ENCODE assay signal across 1 cellular context in the genomic region with DNA sequence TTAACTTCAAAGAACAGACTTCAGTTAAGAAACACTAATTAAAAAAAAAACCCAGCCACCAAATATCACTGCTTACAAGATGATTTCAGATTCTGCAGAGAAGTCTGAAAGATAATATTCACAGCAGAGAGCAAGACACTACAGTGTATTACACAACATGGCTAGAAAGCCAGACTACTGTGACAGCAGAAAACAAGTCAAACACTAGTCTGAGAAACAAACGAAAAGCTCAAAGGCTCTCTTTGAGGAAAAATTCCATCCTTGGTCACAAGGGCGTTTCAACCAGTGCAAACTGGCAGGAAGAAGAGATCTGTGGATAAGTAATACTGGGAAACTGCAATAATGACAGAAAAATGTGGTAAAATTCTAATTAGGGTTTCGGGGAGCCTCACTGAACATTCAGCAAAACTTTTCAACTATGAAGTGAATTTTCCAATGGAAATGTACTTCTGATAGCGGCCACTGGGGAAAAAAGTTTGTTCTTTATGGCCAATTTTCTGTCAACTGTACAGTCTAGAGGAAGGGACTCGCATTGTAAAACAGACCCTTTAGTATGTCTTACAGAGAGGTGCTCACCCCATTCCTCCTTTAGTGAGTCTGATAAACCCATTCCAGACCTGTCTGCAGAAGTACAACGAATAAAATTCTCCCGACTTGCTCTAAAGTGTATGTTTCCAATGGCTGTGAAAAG.
A peak's percentile ranks its signal among the peaks of the same experiment; 100 is the strongest.
TF ChIP-seq lines count a peak whose summit lies in the region.

No MANE protein-coding gene starts in this region.

TF ChIP-seq in HepG2, 621 proteins besides CTCF, POLR2A, EP300 and RAD21 (continues in another document):
- TF ChIP-seq, protein P1, sequence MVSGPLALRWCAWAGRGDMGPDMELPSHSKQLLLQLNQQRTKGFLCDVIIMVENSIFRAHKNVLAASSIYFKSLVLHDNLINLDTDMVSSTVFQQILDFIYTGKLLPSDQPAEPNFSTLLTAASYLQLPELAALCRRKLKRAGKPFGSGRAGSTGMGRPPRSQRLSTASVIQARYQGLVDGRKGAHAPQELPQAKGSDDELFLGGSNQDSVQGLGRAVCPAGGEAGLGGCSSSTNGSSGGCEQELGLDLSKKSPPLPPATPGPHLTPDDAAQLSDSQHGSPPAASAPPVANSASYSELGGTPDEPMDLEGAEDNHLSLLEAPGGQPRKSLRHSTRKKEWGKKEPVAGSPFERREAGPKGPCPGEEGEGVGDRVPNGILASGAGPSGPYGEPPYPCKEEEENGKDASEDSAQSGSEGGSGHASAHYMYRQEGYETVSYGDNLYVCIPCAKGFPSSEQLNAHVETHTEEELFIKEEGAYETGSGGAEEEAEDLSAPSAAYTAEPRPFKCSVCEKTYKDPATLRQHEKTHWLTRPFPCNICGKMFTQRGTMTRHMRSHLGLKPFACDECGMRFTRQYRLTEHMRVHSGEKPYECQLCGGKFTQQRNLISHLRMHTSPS (CRISPR knock-in tag; IDR thresholded peaks at IDR 0.05; ENCODE audit: low read depth), result no peak
- TF ChIP-seq NFIC (IDR thresholded peaks at IDR 0.05; ENCODE audit: low read length) (no peak), STAT5B (CRISPR knock-in tag; IDR thresholded peaks at IDR 0.05) (no peak), CREB1 (IDR thresholded peaks at IDR 0.05) (no peak), CREB1 (CRISPR knock-in tag; IDR thresholded peaks at IDR 0.05) (no peak), ELF4 (CRISPR knock-in tag; IDR thresholded peaks at IDR 0.05; ENCODE audit: borderline replicate concordance) (no peak), KDM4B (CRISPR knock-in tag; IDR thresholded peaks at IDR 0.05) (no peak), POLR2AphosphoS5 (IDR thresholded peaks at IDR 0.05; ENCODE audit: low read depth, low read length) (no peak), ZBTB7B (CRISPR knock-in tag; IDR thresholded peaks at IDR 0.05) (no peak), SOX5 (CRISPR knock-in tag; IDR thresholded peaks at IDR 0.05; ENCODE audit: borderline replicate concordance) (no peak), IKZF4 (CRISPR knock-in tag; IDR thresholded peaks at IDR 0.05; ENCODE audit: borderline replicate concordance, low read depth, not compliant biosample characterization) (no peak), BCL6 (CRISPR knock-in tag; IDR thresholded peaks at IDR 0.05) (peak; percentile 91), ZNF230 (CRISPR knock-in tag; IDR thresholded peaks at IDR 0.05) (no peak), ZNF766 (CRISPR knock-in tag; IDR thresholded peaks at IDR 0.05; ENCODE audit: borderline replicate concordance) (no peak), ZNF160 (CRISPR knock-in tag; IDR thresholded peaks at IDR 0.05) (no peak), HNF4A (CRISPR knock-in tag; IDR thresholded peaks at IDR 0.05) (peak; percentile 21; the same call in 1 of the 2 replicates), NR3C1 (CRISPR knock-in tag; IDR thresholded peaks at IDR 0.05) (no peak), FOXM1 (CRISPR knock-in tag; IDR thresholded peaks at IDR 0.05) (no peak), EHMT2 (IDR thresholded peaks at IDR 0.05; ENCODE audit: borderline replicate concordance, low read depth, low read length) (no peak), RXRB (CRISPR knock-in tag; IDR thresholded peaks at IDR 0.05; ENCODE audit: borderline replicate concordance) (no peak), ZNF775 (CRISPR knock-in tag; IDR thresholded peaks at IDR 0.05; ENCODE audit: borderline replicate concordance) (no peak), ZNF331 (CRISPR knock-in tag; IDR thresholded peaks at IDR 0.05) (peak; percentile 59; the same call in 1 of the 2 replicates), YEATS2 (CRISPR knock-in tag; IDR thresholded peaks at IDR 0.05; ENCODE audit: borderline replicate concordance) (no peak), ZNF3 (CRISPR knock-in tag; IDR thresholded peaks at IDR 0.05) (no peak), ZNF235 (CRISPR knock-in tag; IDR thresholded peaks at IDR 0.05; ENCODE audit: borderline replicate concordance) (no peak), NCOA2 (CRISPR knock-in tag; IDR thresholded peaks at IDR 0.05) (no peak), ZNF7 (CRISPR knock-in tag; IDR thresholded peaks at IDR 0.05) (peak; percentile 85), AHR (CRISPR knock-in tag; IDR thresholded peaks at IDR 0.05) (no peak), GATA4 (IDR thresholded peaks at IDR 0.05; ENCODE audit: borderline replicate concordance, low read depth) (no peak), RARA (CRISPR knock-in tag; IDR thresholded peaks at IDR 0.05) (0 out of 2 replicates have a peak, but pooled peaks have one; percentile 36), ZNF468 (CRISPR knock-in tag; IDR thresholded peaks at IDR 0.05) (no peak), ZNF746 (CRISPR knock-in tag; IDR thresholded peaks at IDR 0.05) (no peak), CHD2 (IDR thresholded peaks at IDR 0.05; ENCODE audit: low read depth, low read length) (no peak), RFX5 (IDR thresholded peaks at IDR 0.05; ENCODE audit: low read depth, low read length) (no peak), ZNF629 (CRISPR knock-in tag; conservative IDR thresholded peaks at IDR 0.05) (no peak), KDM3A (CRISPR knock-in tag; IDR thresholded peaks at IDR 0.05; ENCODE audit: low read depth) (no peak)
- TF ChIP-seq, protein P2, sequence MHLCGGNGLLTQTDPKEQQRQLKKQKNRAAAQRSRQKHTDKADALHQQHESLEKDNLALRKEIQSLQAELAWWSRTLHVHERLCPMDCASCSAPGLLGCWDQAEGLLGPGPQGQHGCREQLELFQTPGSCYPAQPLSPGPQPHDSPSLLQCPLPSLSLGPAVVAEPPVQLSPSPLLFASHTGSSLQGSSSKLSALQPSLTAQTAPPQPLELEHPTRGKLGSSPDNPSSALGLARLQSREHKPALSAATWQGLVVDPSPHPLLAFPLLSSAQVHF (CRISPR knock-in tag; IDR thresholded peaks at IDR 0.05), result no peak
- TF ChIP-seq, protein P3, sequence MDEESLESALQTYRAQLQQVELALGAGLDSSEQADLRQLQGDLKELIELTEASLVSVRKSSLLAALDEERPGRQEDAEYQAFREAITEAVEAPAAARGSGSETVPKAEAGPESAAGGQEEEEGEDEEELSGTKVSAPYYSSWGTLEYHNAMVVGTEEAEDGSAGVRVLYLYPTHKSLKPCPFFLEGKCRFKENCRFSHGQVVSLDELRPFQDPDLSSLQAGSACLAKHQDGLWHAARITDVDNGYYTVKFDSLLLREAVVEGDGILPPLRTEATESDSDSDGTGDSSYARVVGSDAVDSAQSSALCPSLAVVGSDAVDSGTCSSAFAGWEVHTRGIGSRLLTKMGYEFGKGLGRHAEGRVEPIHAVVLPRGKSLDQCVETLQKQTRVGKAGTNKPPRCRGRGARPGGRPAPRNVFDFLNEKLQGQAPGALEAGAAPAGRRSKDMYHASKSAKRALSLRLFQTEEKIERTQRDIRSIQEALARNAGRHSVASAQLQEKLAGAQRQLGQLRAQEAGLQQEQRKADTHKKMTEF (CRISPR knock-in tag; IDR thresholded peaks at IDR 0.05), result no peak
- TF ChIP-seq, protein P4, sequence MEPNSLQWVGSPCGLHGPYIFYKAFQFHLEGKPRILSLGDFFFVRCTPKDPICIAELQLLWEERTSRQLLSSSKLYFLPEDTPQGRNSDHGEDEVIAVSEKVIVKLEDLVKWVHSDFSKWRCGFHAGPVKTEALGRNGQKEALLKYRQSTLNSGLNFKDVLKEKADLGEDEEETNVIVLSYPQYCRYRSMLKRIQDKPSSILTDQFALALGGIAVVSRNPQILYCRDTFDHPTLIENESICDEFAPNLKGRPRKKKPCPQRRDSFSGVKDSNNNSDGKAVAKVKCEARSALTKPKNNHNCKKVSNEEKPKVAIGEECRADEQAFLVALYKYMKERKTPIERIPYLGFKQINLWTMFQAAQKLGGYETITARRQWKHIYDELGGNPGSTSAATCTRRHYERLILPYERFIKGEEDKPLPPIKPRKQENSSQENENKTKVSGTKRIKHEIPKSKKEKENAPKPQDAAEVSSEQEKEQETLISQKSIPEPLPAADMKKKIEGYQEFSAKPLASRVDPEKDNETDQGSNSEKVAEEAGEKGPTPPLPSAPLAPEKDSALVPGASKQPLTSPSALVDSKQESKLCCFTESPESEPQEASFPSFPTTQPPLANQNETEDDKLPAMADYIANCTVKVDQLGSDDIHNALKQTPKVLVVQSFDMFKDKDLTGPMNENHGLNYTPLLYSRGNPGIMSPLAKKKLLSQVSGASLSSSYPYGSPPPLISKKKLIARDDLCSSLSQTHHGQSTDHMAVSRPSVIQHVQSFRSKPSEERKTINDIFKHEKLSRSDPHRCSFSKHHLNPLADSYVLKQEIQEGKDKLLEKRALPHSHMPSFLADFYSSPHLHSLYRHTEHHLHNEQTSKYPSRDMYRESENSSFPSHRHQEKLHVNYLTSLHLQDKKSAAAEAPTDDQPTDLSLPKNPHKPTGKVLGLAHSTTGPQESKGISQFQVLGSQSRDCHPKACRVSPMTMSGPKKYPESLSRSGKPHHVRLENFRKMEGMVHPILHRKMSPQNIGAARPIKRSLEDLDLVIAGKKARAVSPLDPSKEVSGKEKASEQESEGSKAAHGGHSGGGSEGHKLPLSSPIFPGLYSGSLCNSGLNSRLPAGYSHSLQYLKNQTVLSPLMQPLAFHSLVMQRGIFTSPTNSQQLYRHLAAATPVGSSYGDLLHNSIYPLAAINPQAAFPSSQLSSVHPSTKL (CRISPR knock-in tag; IDR thresholded peaks at IDR 0.05), result 0 out of 2 replicates have a peak, but pooled peaks have one; percentile 18
- TF ChIP-seq, protein P5, sequence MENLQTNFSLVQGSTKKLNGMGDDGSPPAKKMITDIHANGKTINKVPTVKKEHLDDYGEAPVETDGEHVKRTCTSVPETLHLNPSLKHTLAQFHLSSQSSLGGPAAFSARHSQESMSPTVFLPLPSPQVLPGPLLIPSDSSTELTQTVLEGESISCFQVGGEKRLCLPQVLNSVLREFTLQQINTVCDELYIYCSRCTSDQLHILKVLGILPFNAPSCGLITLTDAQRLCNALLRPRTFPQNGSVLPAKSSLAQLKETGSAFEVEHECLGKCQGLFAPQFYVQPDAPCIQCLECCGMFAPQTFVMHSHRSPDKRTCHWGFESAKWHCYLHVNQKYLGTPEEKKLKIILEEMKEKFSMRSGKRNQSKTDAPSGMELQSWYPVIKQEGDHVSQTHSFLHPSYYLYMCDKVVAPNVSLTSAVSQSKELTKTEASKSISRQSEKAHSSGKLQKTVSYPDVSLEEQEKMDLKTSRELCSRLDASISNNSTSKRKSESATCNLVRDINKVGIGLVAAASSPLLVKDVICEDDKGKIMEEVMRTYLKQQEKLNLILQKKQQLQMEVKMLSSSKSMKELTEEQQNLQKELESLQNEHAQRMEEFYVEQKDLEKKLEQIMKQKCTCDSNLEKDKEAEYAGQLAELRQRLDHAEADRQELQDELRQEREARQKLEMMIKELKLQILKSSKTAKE (CRISPR knock-in tag; IDR thresholded peaks at IDR 0.05; ENCODE audit: borderline replicate concordance), result peak; percentile 41; the same call in 1 of the 2 replicates
- TF ChIP-seq, protein P6, sequence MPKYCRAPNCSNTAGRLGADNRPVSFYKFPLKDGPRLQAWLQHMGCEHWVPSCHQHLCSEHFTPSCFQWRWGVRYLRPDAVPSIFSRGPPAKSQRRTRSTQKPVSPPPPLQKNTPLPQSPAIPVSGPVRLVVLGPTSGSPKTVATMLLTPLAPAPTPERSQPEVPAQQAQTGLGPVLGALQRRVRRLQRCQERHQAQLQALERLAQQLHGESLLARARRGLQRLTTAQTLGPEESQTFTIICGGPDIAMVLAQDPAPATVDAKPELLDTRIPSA (CRISPR knock-in tag; IDR thresholded peaks at IDR 0.05; ENCODE audit: borderline replicate concordance), result no peak
- TF ChIP-seq, protein P7, sequence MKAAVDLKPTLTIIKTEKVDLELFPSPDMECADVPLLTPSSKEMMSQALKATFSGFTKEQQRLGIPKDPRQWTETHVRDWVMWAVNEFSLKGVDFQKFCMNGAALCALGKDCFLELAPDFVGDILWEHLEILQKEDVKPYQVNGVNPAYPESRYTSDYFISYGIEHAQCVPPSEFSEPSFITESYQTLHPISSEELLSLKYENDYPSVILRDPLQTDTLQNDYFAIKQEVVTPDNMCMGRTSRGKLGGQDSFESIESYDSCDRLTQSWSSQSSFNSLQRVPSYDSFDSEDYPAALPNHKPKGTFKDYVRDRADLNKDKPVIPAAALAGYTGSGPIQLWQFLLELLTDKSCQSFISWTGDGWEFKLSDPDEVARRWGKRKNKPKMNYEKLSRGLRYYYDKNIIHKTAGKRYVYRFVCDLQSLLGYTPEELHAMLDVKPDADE (CRISPR knock-in tag; IDR thresholded peaks at IDR 0.05), result no peak
- TF ChIP-seq, protein P8, sequence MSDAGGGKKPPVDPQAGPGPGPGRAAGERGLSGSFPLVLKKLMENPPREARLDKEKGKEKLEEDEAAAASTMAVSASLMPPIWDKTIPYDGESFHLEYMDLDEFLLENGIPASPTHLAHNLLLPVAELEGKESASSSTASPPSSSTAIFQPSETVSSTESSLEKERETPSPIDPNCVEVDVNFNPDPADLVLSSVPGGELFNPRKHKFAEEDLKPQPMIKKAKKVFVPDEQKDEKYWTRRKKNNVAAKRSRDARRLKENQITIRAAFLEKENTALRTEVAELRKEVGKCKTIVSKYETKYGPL (CRISPR knock-in tag; IDR thresholded peaks at IDR 0.05), result peak; percentile 75
- TF ChIP-seq, protein P9, sequence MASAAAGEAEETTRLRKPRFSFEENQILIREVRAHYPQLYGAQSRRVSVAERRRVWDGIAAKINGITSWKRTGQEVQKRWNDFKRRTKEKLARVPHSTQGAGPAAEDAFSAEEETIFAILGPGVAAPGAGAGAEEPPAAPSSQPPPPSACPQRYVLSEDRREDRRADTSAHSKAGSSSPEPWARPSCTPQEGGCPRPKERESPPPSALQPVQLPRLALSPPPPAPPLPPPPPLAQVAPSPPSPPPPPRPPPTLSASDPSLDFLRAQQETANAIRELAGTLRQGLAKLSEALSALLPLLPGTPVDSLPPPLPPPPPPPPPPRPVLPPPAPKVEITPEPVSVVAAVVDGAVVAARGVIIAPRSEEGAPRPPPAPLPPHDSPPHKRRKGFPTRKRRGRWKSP (CRISPR knock-in tag; IDR thresholded peaks at IDR 0.05), result no peak
- TF ChIP-seq, protein P10, sequence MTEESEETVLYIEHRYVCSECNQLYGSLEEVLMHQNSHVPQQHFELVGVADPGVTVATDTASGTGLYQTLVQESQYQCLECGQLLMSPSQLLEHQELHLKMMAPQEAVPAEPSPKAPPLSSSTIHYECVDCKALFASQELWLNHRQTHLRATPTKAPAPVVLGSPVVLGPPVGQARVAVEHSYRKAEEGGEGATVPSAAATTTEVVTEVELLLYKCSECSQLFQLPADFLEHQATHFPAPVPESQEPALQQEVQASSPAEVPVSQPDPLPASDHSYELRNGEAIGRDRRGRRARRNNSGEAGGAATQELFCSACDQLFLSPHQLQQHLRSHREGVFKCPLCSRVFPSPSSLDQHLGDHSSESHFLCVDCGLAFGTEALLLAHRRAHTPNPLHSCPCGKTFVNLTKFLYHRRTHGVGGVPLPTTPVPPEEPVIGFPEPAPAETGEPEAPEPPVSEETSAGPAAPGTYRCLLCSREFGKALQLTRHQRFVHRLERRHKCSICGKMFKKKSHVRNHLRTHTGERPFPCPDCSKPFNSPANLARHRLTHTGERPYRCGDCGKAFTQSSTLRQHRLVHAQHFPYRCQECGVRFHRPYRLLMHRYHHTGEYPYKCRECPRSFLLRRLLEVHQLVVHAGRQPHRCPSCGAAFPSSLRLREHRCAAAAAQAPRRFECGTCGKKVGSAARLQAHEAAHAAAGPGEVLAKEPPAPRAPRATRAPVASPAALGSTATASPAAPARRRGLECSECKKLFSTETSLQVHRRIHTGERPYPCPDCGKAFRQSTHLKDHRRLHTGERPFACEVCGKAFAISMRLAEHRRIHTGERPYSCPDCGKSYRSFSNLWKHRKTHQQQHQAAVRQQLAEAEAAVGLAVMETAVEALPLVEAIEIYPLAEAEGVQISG (CRISPR knock-in tag; IDR thresholded peaks at IDR 0.05), result no peak
- TF ChIP-seq, protein P11, sequence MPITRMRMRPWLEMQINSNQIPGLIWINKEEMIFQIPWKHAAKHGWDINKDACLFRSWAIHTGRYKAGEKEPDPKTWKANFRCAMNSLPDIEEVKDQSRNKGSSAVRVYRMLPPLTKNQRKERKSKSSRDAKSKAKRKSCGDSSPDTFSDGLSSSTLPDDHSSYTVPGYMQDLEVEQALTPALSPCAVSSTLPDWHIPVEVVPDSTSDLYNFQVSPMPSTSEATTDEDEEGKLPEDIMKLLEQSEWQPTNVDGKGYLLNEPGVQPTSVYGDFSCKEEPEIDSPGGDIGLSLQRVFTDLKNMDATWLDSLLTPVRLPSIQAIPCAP (CRISPR knock-in tag; IDR thresholded peaks at IDR 0.05; ENCODE audit: low read depth), result no peak
